In the genomic region with DNA sequence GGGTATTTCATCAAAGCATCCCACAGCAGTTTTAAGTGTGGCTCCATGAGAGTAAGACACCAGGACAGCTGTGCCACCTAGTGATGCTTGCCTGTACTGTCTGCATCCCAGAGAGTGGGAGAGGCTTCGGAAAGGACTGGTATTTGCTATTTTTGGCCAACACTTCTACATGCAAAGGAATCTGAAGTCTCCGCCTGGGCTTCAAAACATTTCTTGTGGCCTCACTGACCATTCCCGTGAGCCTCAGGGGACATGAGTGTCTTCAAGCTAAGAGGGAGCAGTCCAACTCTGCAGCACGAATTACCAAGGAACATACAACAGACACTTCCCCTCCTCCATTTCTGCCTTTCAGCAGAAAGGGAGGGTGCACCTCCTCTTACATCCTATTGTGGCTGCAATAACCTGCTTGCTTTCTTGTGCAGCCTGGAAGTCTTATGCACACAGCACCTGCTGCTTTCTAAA, we compare ENCODE assay signal across 9 cellular contexts.
DNase-seq lines count a peak whose midpoint lies in the region; ATAC-seq and TF ChIP-seq lines count a peak whose summit lies in the region.
"Had no signal": no experiment of that assay in that cellular context is flagged by ENCODE, and none has a peak within 500 bp of the region (broad histone marks: within the 10 kb centered on the region; RNA-seq: fewer than 3 reads in every experiment).

No MANE protein-coding gene starts in this region.

- TF ChIP-seq CTCF in heart left ventricle (IDR thresholded peaks at IDR 0.05) = peak; percentile 31 to 76 (median 64)
- TF ChIP-seq CTCF in retinal pigment epithelial cell (conservative IDR thresholded peaks at IDR 0.05; ENCODE audit: low read depth, low read length) = peak; percentile 84

- H3K27ac ChIP-seq in heart left ventricle = no peak overlapping the region
- H3K27ac ChIP-seq: BLaER1 treated with 17β-estradiol and CSF1 and Interleukin-3, amounts not matched to agents 10 nM and 100 nM had no signal

- H3K27me3 ChIP-seq in heart left ventricle = no peaks in the 10 kb centered on the region
- H3K27me3 ChIP-seq: BLaER1 treated with 17β-estradiol and CSF1 and Interleukin-3, amounts not matched to agents 10 nM and 100 nM had no signal

- peaks cover 0 to 12% (median 4%) of the 10 kb centered on the region in 12 donors for H3K4me1 ChIP-seq in heart left ventricle
- H3K4me1 ChIP-seq: BLaER1 treated with 17β-estradiol and CSF1 and Interleukin-3, amounts not matched to agents 10 nM and 100 nM had no signal

- intact Hi-C loops in heart left ventricle (cut with DNase I) = loop anchor here in 9 of 10 donors (1.0 to 10.0 kb wide), 12 partner anchors 117 to 783 kb away; no protein-coding TSS in a partner anchor

- H3K4me3 ChIP-seq in heart left ventricle (no peak overlapping the region), retinal pigment epithelial cell (ENCODE audit: low read length) (no peak overlapping the region)
- H3K4me3 ChIP-seq: BLaER1 treated with 17β-estradiol and CSF1 and Interleukin-3, amounts not matched to agents 10 nM and 100 nM had no signal

- H3K36me3 ChIP-seq in heart left ventricle = no peaks in the 10 kb centered on the region
- H3K36me3 ChIP-seq: BLaER1 treated with 17β-estradiol and CSF1 and Interleukin-3, amounts not matched to agents 10 nM and 100 nM had no signal

- TF ChIP-seq POLR2A in heart left ventricle (IDR thresholded peaks at IDR 0.05) = no peak

- peak; percentile 8 for DNase-seq in NCI-H2107 treated with DMSO at 0.1 percent for 48 hours (lab: John Stamatoyannopoulos, UW; ENCODE audit: unreplicated experiment)
- DNase-seq in NCI-H2107 (lab: John Stamatoyannopoulos, UW) = no peak
- DNase-seq in SW480 (ENCODE audit: low spot score) = peak; percentile 54
- peak in 4 of 5 donors; percentile 37 to 44 (median 43) for DNase-seq in heart left ventricle
- no peak for DNase-seq in retinal pigment epithelial cell (ENCODE audit: low read depth)
- DNase-seq in activated naive CD4-positive, alpha-beta T cell (lab: John Stamatoyannopoulos, UW) = no peak
- DNase-seq in cortex of kidney (lab: John Stamatoyannopoulos, UW) = no peak

- peak; percentile 79 to 92 (median 91) for ATAC-seq in heart left ventricle
- no peak for ATAC-seq in activated CD4-positive, CD25-positive, alpha-beta regulatory T cell treated with anti-CD3 and anti-CD28 coated beads, Interleukin-2, amount 50 U/mL, for 24 hours

- no peaks in the 10 kb centered on the region for H3K9me3 ChIP-seq in heart left ventricle
- H3K9me3 ChIP-seq: BLaER1 treated with 17β-estradiol and CSF1 and Interleukin-3, amounts not matched to agents 10 nM and 100 nM had no signal

- WGBS in heart left ventricle, 4 donors = 3 to 12% (median 7%) methylated on average over 4 of the region's 4 CpGs

Comparison
In these comparisons a context has a peak if more than half of its experiments do, and no peak if none do; other contexts are left out.
1. DNase-seq: peak in NCI-H2107 treated with DMSO at 0.1 percent for 48 hours (single experiment), SW480 (single experiment) and heart left ventricle (4 of 5); none in NCI-H2107 (single experiment), retinal pigment epithelial cell (single experiment), activated naive CD4-positive, alpha-beta T cell (0 of 4) and cortex of kidney (single experiment).
2. ATAC-seq: peak in heart left ventricle (4 of 4); none in activated CD4-positive, CD25-positive, alpha-beta regulatory T cell treated with anti-CD3 and anti-CD28 coated beads, Interleukin-2, amount 50 U/mL, for 24 hours (0 of 2).